Comparison of ENCODE assay signal across 8 cellular contexts in the genomic region with DNA sequence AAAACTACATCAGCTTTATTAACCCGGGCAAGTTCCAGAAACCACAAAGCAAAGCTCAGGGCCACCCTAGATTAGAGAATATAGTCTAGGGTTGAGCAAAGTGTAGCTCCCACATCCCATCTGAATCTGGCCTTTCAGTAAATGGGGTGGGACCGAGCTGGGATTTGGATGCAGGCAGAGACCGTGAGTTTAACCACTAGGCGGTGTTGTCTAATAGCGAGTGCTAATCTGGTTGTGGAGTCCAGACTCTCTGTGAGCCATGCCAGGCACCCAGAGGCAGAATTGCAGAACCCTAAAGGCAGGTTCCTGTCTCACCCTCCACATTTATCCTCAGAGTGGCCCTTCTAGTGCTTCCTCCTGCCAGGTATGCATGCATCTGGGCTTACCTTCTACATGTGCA.
DNase-seq lines count a peak whose midpoint lies in the region; ATAC-seq and TF ChIP-seq lines count a peak whose summit lies in the region.

No MANE protein-coding gene starts in this region.

- DNase-seq in Calu3 (peak; percentile 70), NCI-H226 (peak; percentile 30), endodermal cell (peak; percentile 89), stromal cell of bone marrow (ENCODE audit: low read depth) (peak; percentile 5), Peyer's patch (no peak), posterior vena cava (ENCODE audit: low spot score) (no peak)
- DNase-seq in stimulated activated CD4-positive, alpha-beta T cell treated with anti-CD3 and anti-CD28 coated beads, Interleukin-15, amount 100 ng/mL, for 24 hours = no peak

- TF ChIP-seq POLR2A in Peyer's patch (IDR thresholded peaks at IDR 0.05) = no peak

- H3K27me3 ChIP-seq in endodermal cell (ENCODE audit: control insufficient read depth, insufficient read depth, low read length, poor library complexity, severe bottlenecking) (no peaks in the 10 kb centered on the region), Peyer's patch (no peaks in the 10 kb centered on the region)

- WGBS in endodermal cell (ENCODE audit: insufficient coverage in 1 of 2, insufficient read length in 1 of 2), 2 experiments = 67 to 100% methylated on average over 1 to 5 of the region's 5 CpGs

- intact Hi-C loops in Calu3 (cut with micrococcal nuclease; ENCODE audit: unreplicated experiment) (loop anchor here (1.0 to 2.0 kb wide), 3 partner anchors 177 to 260 kb away; no protein-coding TSS in a partner anchor), posterior vena cava (cut with DNase I) (no loop called here)

- CTCF ChIA-PET in Calu3 (lab: Charles Lee) = interaction anchor here (1.0 to 2.2 kb wide), 2 partner anchors 259 to 380 kb away, joined by 6 to 11 read pairs; no protein-coding TSS in a partner anchor

- H3K36me3 ChIP-seq in endodermal cell (ENCODE audit: control insufficient read depth, insufficient read depth, low read length) = no peaks in the 10 kb centered on the region
- H3K36me3 ChIP-seq in Peyer's patch = no peaks in the 10 kb centered on the region

- H3K9ac ChIP-seq in endodermal cell (ENCODE audit: extremely low read depth, low read length, poor library complexity, severe bottlenecking) = no peak overlapping the region

- ATAC-seq in GM19438 (IDR thresholded peaks at IDR 0.05; ENCODE audit: low read depth, unreplicated experiment) = peak; percentile 79

- BruUV-seq in Calu3 (replicated peaks; lab: Mats Ljungman, UMichigan) = no TSS peak

- no peaks in the 10 kb centered on the region for H3K4me1 Mint-ChIP-seq in Calu3 (ENCODE audit: low read depth, unreplicated experiment)
- peaks cover 12% of the 10 kb centered on the region for H3K4me1 Mint-ChIP-seq in endodermal cell

- TF ChIP-seq CTCF in Calu3 (IDR thresholded peaks at IDR 0.05; ENCODE audit: unreplicated experiment) (peak; percentile 60), endodermal cell (conservative IDR thresholded peaks at IDR 0.05) (peak; percentile 87), Peyer's patch (IDR thresholded peaks at IDR 0.05) (no peak)

- H3K4me3 Mint-ChIP-seq in Calu3 (ENCODE audit: low read depth, unreplicated experiment) (no peak overlapping the region), endodermal cell (no peak overlapping the region)

- H3K9me3 Mint-ChIP-seq in Calu3 (ENCODE audit: low read depth, unreplicated experiment) = no peaks in the 10 kb centered on the region
- H3K9me3 Mint-ChIP-seq in endodermal cell = no peaks in the 10 kb centered on the region

- H3K4me1 ChIP-seq in endodermal cell (ENCODE audit: control insufficient read depth, insufficient read depth, low read length) (peaks cover 4% of the 10 kb centered on the region), Peyer's patch (no peaks in the 10 kb centered on the region)

- H3K36me3 Mint-ChIP-seq in Calu3 (ENCODE audit: insufficient read depth, unreplicated experiment) = no peaks in the 10 kb centered on the region
- H3K36me3 Mint-ChIP-seq in endodermal cell (ENCODE audit: low read depth) = no peaks in the 10 kb centered on the region

- no peak overlapping the region for H3K4me3 ChIP-seq in endodermal cell (ENCODE audit: low read length)
- H3K4me3 ChIP-seq in Peyer's patch = no peak overlapping the region

- H3K27me3 Mint-ChIP-seq in Calu3 (ENCODE audit: unreplicated experiment) (peaks cover 49% of the 10 kb centered on the region), endodermal cell (ENCODE audit: insufficient read depth) (peaks cover 12% of the 10 kb centered on the region)

- H3K9me3 ChIP-seq in endodermal cell (ENCODE audit: control insufficient read depth, low read length) (no peaks in the 10 kb centered on the region), Peyer's patch (no peaks in the 10 kb centered on the region)

- H3K27ac Mint-ChIP-seq in Calu3 (ENCODE audit: unreplicated experiment) (no peak overlapping the region), endodermal cell (no peak overlapping the region)

- H3K27ac ChIP-seq in endodermal cell (ENCODE audit: low read depth, low read length) = no peak overlapping the region
- no peak overlapping the region for H3K27ac ChIP-seq in Peyer's patch

Comparison
In these comparisons a context has a peak if more than half of its experiments do, and no peak if none do; other contexts are left out.
1. DNase-seq: peak in Calu3 (single experiment), NCI-H226 (single experiment), endodermal cell (single experiment) and stromal cell of bone marrow (single experiment); none in Peyer's patch (0 of 3), posterior vena cava (single experiment) and stimulated activated CD4-positive, alpha-beta T cell treated with anti-CD3 and anti-CD28 coated beads, Interleukin-15, amount 100 ng/mL, for 24 hours (single experiment).
2. CTCF ChIP-seq: peak in Calu3 (single experiment) and endodermal cell (single experiment); none in Peyer's patch (0 of 6).